18 cellular contexts compared by ENCODE assay signal in genomic region chr7:23426876-23427275, GRCh38.
"Had no signal": no experiment of that assay in that cellular context is flagged by ENCODE, and none has a peak within 500 bp of the region (broad histone marks: within the 10 kb centered on the region; RNA-seq: fewer than 3 reads in every experiment).

No MANE protein-coding gene starts in this region.

- H3K27ac Mint-ChIP-seq: activated CD4-positive, alpha-beta T cell treated with anti-CD3 and anti-CD28 coated beads for 36 hours; activated CD8-positive, alpha-beta T cell treated with anti-CD3 and anti-CD28 coated beads, Interleukin-2, amount 10 ng/mL, durations not matched to agents 7 days and 5 days; activated T-helper 1 cell treated with anti-CD3 and anti-CD28 coated beads, Interleukin-12 subunit alpha, Interleukin-12 subunit beta, Interleukin-2, Interleukin-4 antibody, amounts not matched to agents 30 ng/mL and 10 ng/mL and 1 ng/mL, durations not matched to agents 14 hours and 24 hours and 36 hours; endodermal cell had no signal

- H3K4me3 Mint-ChIP-seq: activated CD4-positive, alpha-beta T cell treated with anti-CD3 and anti-CD28 coated beads for 36 hours; activated CD8-positive, alpha-beta T cell treated with anti-CD3 and anti-CD28 coated beads, Interleukin-2, amount 10 ng/mL, durations not matched to agents 7 days and 5 days; activated T-helper 1 cell treated with anti-CD3 and anti-CD28 coated beads, Interleukin-12 subunit alpha, Interleukin-12 subunit beta, Interleukin-2, Interleukin-4 antibody, amounts not matched to agents 30 ng/mL and 10 ng/mL and 1 ng/mL, durations not matched to agents 14 hours and 24 hours and 36 hours; endodermal cell had no signal

- H3K9me3 Mint-ChIP-seq: activated T-helper 1 cell treated with anti-CD3 and anti-CD28 coated beads, Interleukin-12 subunit alpha, Interleukin-12 subunit beta, Interleukin-2, Interleukin-4 antibody, amounts not matched to agents 30 ng/mL and 10 ng/mL and 1 ng/mL, durations not matched to agents 14 hours and 24 hours and 36 hours; endodermal cell had no signal

- H3K27me3 ChIP-seq: body of pancreas, uterus had no signal

- H3K36me3 ChIP-seq: lower lobe of right lung, uterus had no signal

- DNase-seq: activated CD4-positive, alpha-beta T cell treated with anti-CD3 and anti-CD28 coated beads for 36 hours; activated CD8-positive, alpha-beta memory T cell treated with anti-CD3 and anti-CD28 coated beads, Interleukin-2, amount 50 U/mL, for 48 hours; activated CD8-positive, alpha-beta T cell treated with anti-CD3 and anti-CD28 coated beads, Interleukin-2, amount 10 ng/mL, durations not matched to agents 7 days and 5 days; activated naive CD4-positive, alpha-beta T cell; body of pancreas; cerebellar nuclear complex; endodermal cell; hippocampal formation; lower lobe of right lung; midbrain; retina; stimulated activated CD4-positive, alpha-beta T cell treated with anti-CD3 and anti-CD28 coated beads, Interleukin-15, amount 100 ng/mL, for 24 hours; stimulated activated CD4-positive, alpha-beta T cell treated with anti-CD3 and anti-CD28 coated beads, Interleukin-4, amount 100 ng/mL, for 24 hours; T1000; uterus had no signal

- H3K4me3 ChIP-seq: body of pancreas, lower lobe of right lung, uterus had no signal

- H3K27ac ChIP-seq: body of pancreas, lower lobe of right lung, parathyroid adenoma, uterus, VCaP had no signal

- ATAC-seq: activated CD4-positive, alpha-beta T cell treated with anti-CD3 and anti-CD28 coated beads for 36 hours; activated CD8-positive, alpha-beta T cell treated with anti-CD3 and anti-CD28 coated beads, Interleukin-2, amount 10 ng/mL, durations not matched to agents 7 days and 5 days; body of pancreas; lower lobe of right lung had no signal
